1 cellular context compared by ENCODE assay signal in genomic region chr5:109859537-109859936, GRCh38.
TF ChIP-seq lines count a peak whose summit lies in the region.

No MANE protein-coding gene starts in this region.

TF ChIP-seq in IMR-90, 13 proteins besides CTCF, POLR2A, EP300 and RAD21:
- TF ChIP-seq SMC3 (IDR thresholded peaks at IDR 0.05; ENCODE audit: low read depth, low read length) (no peak), CEBPB (IDR thresholded peaks at IDR 0.05; ENCODE audit: low read depth, low read length) (no peak), NFE2L2 (IDR thresholded peaks at IDR 0.05; ENCODE audit: low read depth, low read length) (no peak), RCOR1 (IDR thresholded peaks at IDR 0.05; ENCODE audit: insufficient replicate concordance, low read length) (no peak), BHLHE40 (IDR thresholded peaks at IDR 0.05; ENCODE audit: low read depth, low read length) (no peak), ELK1 (IDR thresholded peaks at IDR 0.05; ENCODE audit: borderline replicate concordance, low read depth, low read length) (no peak), RFX5 (IDR thresholded peaks at IDR 0.05; ENCODE audit: low read depth, low read length) (no peak), MAFK (IDR thresholded peaks at IDR 0.05; ENCODE audit: low read depth, low read length) (no peak), MAZ (IDR thresholded peaks at IDR 0.05; ENCODE audit: borderline replicate concordance, low read depth, low read length) (no peak), FOS (IDR thresholded peaks at IDR 0.05; ENCODE audit: low read depth, low read length) (no peak), MXI1 (IDR thresholded peaks at IDR 0.05; ENCODE audit: borderline replicate concordance, low read depth, low read length) (no peak), CHD1 (IDR thresholded peaks at IDR 0.05; ENCODE audit: low read depth, low read length) (no peak), USF2 (IDR thresholded peaks at IDR 0.05; ENCODE audit: low read depth, low read length) (no peak)
